Comparison of ENCODE assay signal across 7 cellular contexts in the genomic region with DNA sequence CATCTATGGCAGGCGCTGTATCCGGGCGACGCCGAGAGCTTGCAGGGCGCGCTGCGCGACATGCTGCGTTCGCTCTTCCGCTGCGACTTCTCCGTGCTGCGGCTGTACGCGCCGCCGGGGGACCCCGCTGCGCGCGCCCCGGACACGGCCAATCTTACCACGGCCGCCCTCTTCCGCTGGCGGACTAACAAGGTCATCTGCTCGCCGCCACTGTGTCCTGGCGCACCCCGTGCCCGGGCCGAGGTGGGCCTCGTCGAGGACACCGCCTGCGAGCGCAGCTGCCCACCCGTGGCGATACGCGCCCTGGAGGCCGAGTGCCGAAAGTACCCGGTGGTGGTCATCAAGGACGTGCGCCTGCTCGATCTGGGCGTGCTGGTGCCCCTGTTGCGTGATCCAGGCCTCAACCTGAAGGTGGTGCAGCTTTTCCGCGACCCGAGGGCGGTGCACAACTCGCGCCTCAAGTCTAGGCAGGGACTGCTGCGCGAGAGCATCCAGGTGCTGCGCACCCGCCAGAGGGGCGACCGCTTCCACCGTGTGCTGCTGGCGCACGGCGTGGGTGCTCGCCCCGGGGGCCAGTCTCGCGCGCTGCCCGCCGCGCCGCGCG. TPM values are rescaled to one million over a fixed set of nuclear protein-coding genes. Genes with fewer than 3 reads are reported as not detected.
DNase-seq lines count a peak whose midpoint lies in the region; ATAC-seq and TF ChIP-seq lines count a peak whose summit lies in the region.

No MANE protein-coding gene starts in this region.

- no peak for TF ChIP-seq CTCF in endodermal cell (conservative IDR thresholded peaks at IDR 0.05)
- TF ChIP-seq CTCF in natural killer cell (IDR thresholded peaks at IDR 0.05) = no peak

- 1% methylated on average over 79 of the region's 79 CpGs; no CpG with 5 or more reads in 1 of the 2 experiments for WGBS in endodermal cell (ENCODE audit: insufficient coverage in 1 of 2, insufficient read length in 1 of 2), 2 experiments

- H3K9me3 ChIP-seq in endodermal cell (ENCODE audit: control insufficient read depth, low read length) = no peaks in the 10 kb centered on the region

- H3K27ac Mint-ChIP-seq in endodermal cell (no peak overlapping the region), natural killer cell (peak overlapping the region in 1 of 2 donors; percentile 95)

- peak overlapping the region; percentile 58 for H3K4me3 Mint-ChIP-seq in endodermal cell
- H3K4me3 Mint-ChIP-seq in natural killer cell = peak overlapping the region; percentile 86

- H3K4me1 Mint-ChIP-seq in endodermal cell (peaks cover 20% of the 10 kb centered on the region), natural killer cell (peaks cover 20 to 32% of the 10 kb centered on the region in 2 donors)

- no peak overlapping the region for H3K27ac ChIP-seq in endodermal cell (ENCODE audit: low read depth, low read length)

- H3K9me3 Mint-ChIP-seq in endodermal cell (peaks cover 58% of the 10 kb centered on the region), natural killer cell (no peaks in the 10 kb centered on the region)

- H3K36me3 Mint-ChIP-seq in endodermal cell (ENCODE audit: low read depth) = peaks cover 2% of the 10 kb centered on the region
- H3K36me3 Mint-ChIP-seq in natural killer cell = no peaks in the 10 kb centered on the region

- no peaks in the 10 kb centered on the region for H3K36me3 ChIP-seq in endodermal cell (ENCODE audit: control insufficient read depth, insufficient read depth, low read length)

- ATAC-seq in GM19324 (IDR thresholded peaks at IDR 0.05; ENCODE audit: low FRiP score, unreplicated experiment) (peak; percentile 5), HG03460 (IDR thresholded peaks at IDR 0.05; ENCODE audit: unreplicated experiment) (peak; percentile 9), natural killer cell (peak in 2 of 3 donors; percentile 11 to 14)

- peak overlapping the region; percentile 3 for H3K9ac ChIP-seq in endodermal cell (ENCODE audit: extremely low read depth, low read length, poor library complexity, severe bottlenecking)

- H3K4me3 ChIP-seq in endodermal cell (ENCODE audit: low read length) = peak overlapping the region; percentile 66

- peak; percentile 9 for DNase-seq in activated CD4-positive, alpha-beta T cell treated with anti-CD3 and anti-CD28 coated beads for 1 hour
- DNase-seq in endodermal cell (peak; percentile 67), natural killer cell (peak; percentile 35), iPS-NIHi7 (ENCODE audit: extremely low spot score) (no peak), NCI-H1436 treated with DMSO at 0.1 percent for 48 hours (lab: John Stamatoyannopoulos, UW) (no peak)

- H3K27me3 Mint-ChIP-seq in endodermal cell (ENCODE audit: insufficient read depth) = peaks cover 13% of the 10 kb centered on the region
- H3K27me3 Mint-ChIP-seq in natural killer cell (ENCODE audit: low read depth in 2 of 2) = no peaks in the 10 kb centered on the region

- H3K4me1 ChIP-seq in endodermal cell (ENCODE audit: control insufficient read depth, insufficient read depth, low read length) = no peaks in the 10 kb centered on the region

- intact Hi-C loops in natural killer cell (cut with micrococcal nuclease) = loop anchor here (5.0 kb wide), 1 partner anchor 63 kb away; no protein-coding TSS in a partner anchor

- H3K27me3 ChIP-seq in endodermal cell (ENCODE audit: control insufficient read depth, insufficient read depth, low read length, poor library complexity, severe bottlenecking) = peaks cover 9% of the 10 kb centered on the region

RNA-seq across cellular contexts. Expression of gene CHST7, which starts 0.9 kb away (rescaled TPM):
- total RNA-seq in endodermal cell (1 to 10 TPM; 1.6 to 4.2 TPM), natural killer cell (10 to 100 TPM in 2 of 3 donors, 1 to 10 TPM in 1; 8.7 to 15.9 (median 11.8) TPM)
- polyA plus RNA-seq in endodermal cell (2013, experiment 1 of 2) = 1.7 TPM
- polyA plus RNA-seq in endodermal cell (2013, experiment 2 of 2) = 2.2 TPM

RNA-seq across cellular contexts. Expression of gene ZNF674, which starts 29.2 kb away (rescaled TPM):
- total RNA-seq in endodermal cell = 1 to 10 TPM; 4.4 to 4.6 TPM
- polyA plus RNA-seq in endodermal cell (2013, experiment 1 of 2) = 3.4 TPM
- 3.5 TPM for polyA plus RNA-seq in endodermal cell (2013, experiment 2 of 2)
- total RNA-seq in natural killer cell = 1 to 10 TPM; 2.5 to 5.3 (median 3.4) TPM

Comparison
In these comparisons a context has a peak if more than half of its experiments do, and no peak if none do; other contexts are left out.
1. DNase-seq: peak in activated CD4-positive, alpha-beta T cell treated with anti-CD3 and anti-CD28 coated beads for 1 hour (single experiment), endodermal cell (single experiment) and natural killer cell (single experiment); none in iPS-NIHi7 (single experiment) and NCI-H1436 treated with DMSO at 0.1 percent for 48 hours (single experiment).
2. Peak in every context shown above with its lines, with median percentiles within 50 percentile points of each other: ATAC-seq.